In genomic region chr16:31200821-31201510, GRCh38 we compare ENCODE assay signal across 8 cellular contexts. TPM values are rescaled to one million over a fixed set of nuclear protein-coding genes. Genes with fewer than 3 reads are reported as not detected.
DNase-seq lines count a peak whose midpoint lies in the region; ATAC-seq and TF ChIP-seq lines count a peak whose summit lies in the region.

No MANE protein-coding gene starts in this region.

- CTCF ChIA-PET in activated CD8-positive, alpha-beta T cell treated with anti-CD3 and anti-CD28 coated beads, Interleukin-2, amount 10 ng/mL, durations not matched to agents 7 days and 5 days (lab: Charles Lee) = interaction anchor here (0.6 to 4.9 kb wide), 21 partner anchors 9 to 668 kb away, joined by 3 to 42 read pairs (median 4); partner anchors contain the start of genes ARMC5, PYDC1 and ZNF843

- H3K9me3 ChIP-seq in iPS-18a (ENCODE audit: control insufficient read depth, low read depth, low read length) (no peaks in the 10 kb centered on the region), upper lobe of right lung (no peaks in the 10 kb centered on the region)

- DNase-seq in AG10803 (ENCODE audit: low read depth) (no peak), KBM-7 (peak; percentile 74), upper lobe of right lung (no peak), NCI-H510A (lab: John Stamatoyannopoulos, UW) (no peak)
- DNase-seq in activated CD8-positive, alpha-beta T cell treated with anti-CD3 and anti-CD28 coated beads, Interleukin-2, amount 10 ng/mL, durations not matched to agents 7 days and 5 days = peak; percentile 81

- peak overlapping the region; percentile 40 for H3K27ac Mint-ChIP-seq in activated CD8-positive, alpha-beta T cell treated with anti-CD3 and anti-CD28 coated beads, Interleukin-2, amount 10 ng/mL, durations not matched to agents 7 days and 5 days

- H3K27me3 ChIP-seq in iPS-18a (ENCODE audit: control insufficient read depth, insufficient read depth, low read length) (peaks cover 17% of the 10 kb centered on the region), upper lobe of right lung (no peaks in the 10 kb centered on the region)

- POLR2A ChIA-PET in activated CD8-positive, alpha-beta T cell treated with anti-CD3 and anti-CD28 coated beads, Interleukin-2, amount 10 ng/mL, durations not matched to agents 7 days and 5 days (lab: Charles Lee) = interaction anchor here (0.6 to 7.1 kb wide), 12 partner anchors 9 to 242 kb away, joined by 3 to 87 read pairs (median 7); partner anchors contain the start of genes FUS, TRIM72 and ZNF843

- H3K9me3 Mint-ChIP-seq in activated CD8-positive, alpha-beta T cell treated with anti-CD3 and anti-CD28 coated beads, Interleukin-2, amount 10 ng/mL, durations not matched to agents 7 days and 5 days (ENCODE audit: insufficient read depth) = no peaks in the 10 kb centered on the region

- peak; percentile 32 for ATAC-seq in activated CD8-positive, alpha-beta T cell treated with anti-CD3 and anti-CD28 coated beads, Interleukin-2, amount 10 ng/mL, durations not matched to agents 7 days and 5 days
- ATAC-seq in upper lobe of right lung = peak; percentile 16
- no peak for ATAC-seq in HG03196 (IDR thresholded peaks at IDR 0.05; ENCODE audit: unreplicated experiment)
- no peak for ATAC-seq in GM21367 (IDR thresholded peaks at IDR 0.05; ENCODE audit: unreplicated experiment)

- H3K4me3 ChIP-seq in AG10803 (ENCODE audit: low read length) (peak overlapping the region; percentile 81; the same call in 1 of the 2 replicates), iPS-18a (ENCODE audit: low read length) (peak overlapping the region; percentile 65), upper lobe of right lung (peak overlapping the region; percentile 88)

- peaks cover 43% of the 10 kb centered on the region for H3K36me3 Mint-ChIP-seq in activated CD8-positive, alpha-beta T cell treated with anti-CD3 and anti-CD28 coated beads, Interleukin-2, amount 10 ng/mL, durations not matched to agents 7 days and 5 days (ENCODE audit: low read depth)

- H3K27ac ChIP-seq in iPS-18a (ENCODE audit: low read length) = no peak overlapping the region
- H3K27ac ChIP-seq in upper lobe of right lung = no peak overlapping the region

- intact Hi-C loops in upper lobe of right lung (cut with DNase I) = loop anchor here (10.0 kb wide), 1 partner anchor 54 kb away; the partner anchor contains the start of gene ITGAM

- in situ Hi-C loops in KBM-7 (cut with MboI; ENCODE audit: low pct_unique_long_range_greater_than_20kb, low sequenced_read_pairs) = no loop called here

- H3K36me3 ChIP-seq in iPS-18a (ENCODE audit: control insufficient read depth, low read depth, low read length) (peaks cover 10% of the 10 kb centered on the region), upper lobe of right lung (peaks cover 18% of the 10 kb centered on the region)

- peak overlapping the region; percentile 89 for H3K4me3 Mint-ChIP-seq in activated CD8-positive, alpha-beta T cell treated with anti-CD3 and anti-CD28 coated beads, Interleukin-2, amount 10 ng/mL, durations not matched to agents 7 days and 5 days

- H3K9ac ChIP-seq in iPS-18a (ENCODE audit: low read length) = peak overlapping the region; percentile 55

- H3K27me3 Mint-ChIP-seq in activated CD8-positive, alpha-beta T cell treated with anti-CD3 and anti-CD28 coated beads, Interleukin-2, amount 10 ng/mL, durations not matched to agents 7 days and 5 days (ENCODE audit: low read depth) = no peaks in the 10 kb centered on the region

- H3K4me1 Mint-ChIP-seq in activated CD8-positive, alpha-beta T cell treated with anti-CD3 and anti-CD28 coated beads, Interleukin-2, amount 10 ng/mL, durations not matched to agents 7 days and 5 days (ENCODE audit: low read depth) = peaks cover 75% of the 10 kb centered on the region

- peak; percentile 20 for TF ChIP-seq CTCF in AG10803 (conservative IDR thresholded peaks at IDR 0.05; ENCODE audit: low read length)
- TF ChIP-seq CTCF in upper lobe of right lung (IDR thresholded peaks at IDR 0.05) = peak; percentile 7

- H3K4me1 ChIP-seq in iPS-18a (ENCODE audit: control insufficient read depth, low read depth, low read length) (peaks cover 4% of the 10 kb centered on the region), upper lobe of right lung (peaks cover 11% of the 10 kb centered on the region)

RNA-seq across cellular contexts. Expression of gene PYCARD, which starts 1.6 kb away (rescaled TPM):
- 10 to 100 TPM; 97.7 to 99.5 TPM for total RNA-seq in activated CD8-positive, alpha-beta T cell treated with anti-CD3 and anti-CD28 coated beads, Interleukin-2, amount 10 ng/mL, durations not matched to agents 7 days and 5 days
- 49.5 TPM for total RNA-seq in upper lobe of right lung

RNA-seq across cellular contexts. Expression of gene TRIM72, which starts 13.0 kb away (rescaled TPM):
- not detected for total RNA-seq in activated CD8-positive, alpha-beta T cell treated with anti-CD3 and anti-CD28 coated beads, Interleukin-2, amount 10 ng/mL, durations not matched to agents 7 days and 5 days
- 0.17 TPM for total RNA-seq in upper lobe of right lung

RNA-seq across cellular contexts. Expression of gene PYDC1, which starts 16.0 kb away (rescaled TPM):
- total RNA-seq in activated CD8-positive, alpha-beta T cell treated with anti-CD3 and anti-CD28 coated beads, Interleukin-2, amount 10 ng/mL, durations not matched to agents 7 days and 5 days = not detected
- total RNA-seq in upper lobe of right lung = not detected

RNA-seq across cellular contexts. Expression of gene FUS, which starts 21.0 kb away (rescaled TPM):
- 100 to 1,000 TPM; 536 to 569 TPM for total RNA-seq in activated CD8-positive, alpha-beta T cell treated with anti-CD3 and anti-CD28 coated beads, Interleukin-2, amount 10 ng/mL, durations not matched to agents 7 days and 5 days
- total RNA-seq in upper lobe of right lung = 175 TPM

RNA-seq across cellular contexts. Expression of gene PRSS36, which starts 51.1 kb away (rescaled TPM):
- total RNA-seq in activated CD8-positive, alpha-beta T cell treated with anti-CD3 and anti-CD28 coated beads, Interleukin-2, amount 10 ng/mL, durations not matched to agents 7 days and 5 days = 1 to 10 TPM in 1 of 2 experiments, under 1 TPM in 1; 0.95 to 1.3 TPM
- total RNA-seq in upper lobe of right lung = 3.5 TPM

Comparison
In these comparisons a context has a peak if more than half of its experiments do, and no peak if none do; other contexts are left out.
1. DNase-seq: peak in KBM-7 (single experiment) and activated CD8-positive, alpha-beta T cell treated with anti-CD3 and anti-CD28 coated beads, Interleukin-2, amount 10 ng/mL, durations not matched to agents 7 days and 5 days (single experiment); none in AG10803 (single experiment), upper lobe of right lung (single experiment) and NCI-H510A (single experiment).
2. ATAC-seq: peak in activated CD8-positive, alpha-beta T cell treated with anti-CD3 and anti-CD28 coated beads, Interleukin-2, amount 10 ng/mL, durations not matched to agents 7 days and 5 days (single experiment) and upper lobe of right lung (single experiment); none in HG03196 (single experiment) and GM21367 (single experiment).
3. Peak in every context shown above with its lines, with median percentiles within 50 percentile points of each other: H3K4me3 ChIP-seq.